ENCODE assay signal across 8 cellular contexts in the genomic region with DNA sequence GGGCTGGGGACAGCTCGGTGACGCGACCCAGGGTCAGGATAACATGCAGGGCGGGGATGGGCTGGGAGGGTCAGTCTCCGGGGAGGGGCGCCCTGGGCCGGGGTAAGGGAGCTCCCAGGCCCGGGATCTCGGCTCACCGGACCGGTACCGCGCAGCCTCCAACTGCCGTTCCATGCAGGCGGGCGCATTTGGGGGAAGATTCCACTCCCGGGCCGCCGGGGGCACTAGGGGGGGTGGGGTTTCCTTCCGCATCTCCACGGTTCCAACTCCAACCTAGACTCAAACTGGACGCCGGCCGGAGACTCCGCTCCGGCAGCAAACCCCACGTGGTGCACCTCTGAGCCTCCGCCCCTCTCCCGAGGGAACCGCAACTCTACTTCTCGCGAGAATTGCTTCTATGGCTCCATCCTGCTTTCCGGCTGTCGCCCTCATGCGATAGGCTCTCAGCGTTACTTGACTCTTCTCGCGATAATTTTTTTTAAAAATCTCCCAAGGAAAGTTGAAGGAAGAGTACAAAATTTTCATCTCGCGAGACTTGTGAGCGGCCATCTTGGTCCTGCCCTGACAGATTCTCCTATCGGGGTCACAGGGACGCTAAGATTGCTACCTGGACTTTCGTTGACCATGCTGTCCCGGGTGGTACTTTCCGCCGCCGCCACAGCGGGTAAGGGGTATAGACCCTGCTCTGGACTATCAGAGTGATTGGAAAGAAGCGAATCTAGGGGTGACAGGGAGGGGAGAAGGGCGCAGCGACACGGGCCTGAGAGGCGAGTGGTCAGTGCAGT. TPM values are rescaled to one million over a fixed set of nuclear protein-coding genes. Genes with fewer than 3 reads are reported as not detected.
A peak's percentile ranks its signal among the peaks of the same experiment; 100 is the strongest.
DNase-seq lines count a peak whose midpoint lies in the region; ATAC-seq and TF ChIP-seq lines count a peak whose summit lies in the region.

A gene with protein sequence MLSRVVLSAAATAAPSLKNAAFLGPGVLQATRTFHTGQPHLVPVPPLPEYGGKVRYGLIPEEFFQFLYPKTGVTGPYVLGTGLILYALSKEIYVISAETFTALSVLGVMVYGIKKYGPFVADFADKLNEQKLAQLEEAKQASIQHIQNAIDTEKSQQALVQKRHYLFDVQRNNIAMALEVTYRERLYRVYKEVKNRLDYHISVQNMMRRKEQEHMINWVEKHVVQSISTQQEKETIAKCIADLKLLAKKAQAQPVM (plus strand): TSS at position 547 of the 785 bp plus-strand sequence. CDS start 78 bp downstream, at position 625.
Gene WDR77, minus strand, starts transcription at position 339 of the 785 bp plus-strand sequence. Its CDS starts 87 bp downstream, at position 252.

- H3K4me3 ChIP-seq in heart left ventricle = peak within 1 kb of the TSS; percentile 58 to 96 (median 85)

- H3K36me3 Mint-ChIP-seq in type B pancreatic cell = peaks cover 16% of the 10 kb centered on the region

- intact Hi-C loops in T-helper 1 cell treated with Interleukin-12 subunit alpha and Interleukin-12 subunit beta and Interleukin-4 antibody, amounts not matched to agents 30 ng/mL and 1 ng/mL, for 36 hours (cut with micrococcal nuclease) = loop anchor here (1.0 to 10.0 kb wide), 15 partner anchors 22 to 1166 kb away; partner anchors contain the start of genes CAPZA1, CEPT1, DDX20 and DENND2D
- intact Hi-C loops in heart left ventricle (cut with DNase I) = loop anchor here in 2 of 10 donors (2.0 to 5.0 kb wide), 2 partner anchors 60 to 307 kb away; partner anchors contain the start of genes CEPT1 (in 1 of the 2) and DRAM2 (in 1 of the 2)

- in situ Hi-C loops in GM13976 (cut with MboI; ENCODE audit: low sequenced_read_pairs, unreplicated experiment) = no loop called here

- ATAC-seq in HG02870 (IDR thresholded peaks at IDR 0.05; ENCODE audit: unreplicated experiment) (peak; percentile 97), heart left ventricle (peak; percentile 93 to 96 (median 94))

- DNase-seq in GM13976 (ENCODE audit: low spot score) (peak; percentile 98), NCI-H146 treated with DMSO at 0.1 percent for 48 hours (lab: John Stamatoyannopoulos, UW; ENCODE audit: unreplicated experiment) (peak; percentile 98), amniotic epithelial cell (ENCODE audit: low read depth) (peak; percentile 99), heart left ventricle (peak; percentile 93 to 97 (median 96)), pons (ENCODE audit: low spot score) (peak; percentile 99), type B pancreatic cell (ENCODE audit: extremely low spot score, unreplicated experiment) (peak; percentile 92)

- H3K27ac Mint-ChIP-seq in type B pancreatic cell = peak within 1 kb of the TSS; percentile 99

- H3K27me3 ChIP-seq in heart left ventricle = no peaks in the 10 kb centered on the region

- peaks cover 2 to 61% (median 54%) of the 10 kb centered on the region in 9 donors for H3K36me3 ChIP-seq in heart left ventricle

- no peaks in the 10 kb centered on the region for H3K27me3 Mint-ChIP-seq in type B pancreatic cell

- H3K9me3 ChIP-seq in heart left ventricle = no peaks in the 10 kb centered on the region

- peaks cover 38% of the 10 kb centered on the region for H3K4me1 Mint-ChIP-seq in type B pancreatic cell (ENCODE audit: unreplicated experiment)

- no peak for TF ChIP-seq POLR2A in heart left ventricle (IDR thresholded peaks at IDR 0.05)

- TF ChIP-seq CTCF in GM13976 (IDR thresholded peaks at IDR 0.05; ENCODE audit: borderline replicate concordance, control extremely low read depth, extremely low read depth, insufficient read depth, missing control alignments) = no peak
- peak in 1 of 12 donors; percentile 21 for TF ChIP-seq CTCF in heart left ventricle (IDR thresholded peaks at IDR 0.05)
- peak; percentile 12 for TF ChIP-seq CTCF in type B pancreatic cell (conservative IDR thresholded peaks at IDR 0.05)

- peak within 1 kb of the TSS; percentile 76 to 96 (median 90) for H3K27ac ChIP-seq in heart left ventricle

- 0 to 2% (median 1%) methylated on average over 34 to 54 of the region's 54 CpGs for WGBS in heart left ventricle, 4 donors

- peak within 1 kb of the TSS; percentile 100 for H3K4me3 Mint-ChIP-seq in type B pancreatic cell

- H3K9me3 Mint-ChIP-seq in type B pancreatic cell = no peaks in the 10 kb centered on the region

- H3K4me1 ChIP-seq in heart left ventricle = peaks cover 5 to 65% (median 46%) of the 10 kb centered on the region in 12 donors

RNA-seq across cellular contexts. Expression of the first gene that starts in this region (rescaled TPM):
- total RNA-seq in T-helper 1 cell treated with Interleukin-12 subunit alpha and Interleukin-12 subunit beta and Interleukin-4 antibody, amounts not matched to agents 30 ng/mL and 1 ng/mL, for 36 hours = 260 and 275 TPM in 2 replicates
- total RNA-seq in heart left ventricle = 100 to 1,000 TPM; 394 to 878 (median 625) TPM
- polyA plus RNA-seq in heart left ventricle = 100 to 1,000 TPM; 563 to 710 TPM
- 242 and 272 TPM in 2 replicates for total RNA-seq in type B pancreatic cell (ENCODE audit: low replicate concordance)

RNA-seq across cellular contexts. Expression of gene WDR77, which starts in this region (rescaled TPM):
- total RNA-seq in T-helper 1 cell treated with Interleukin-12 subunit alpha and Interleukin-12 subunit beta and Interleukin-4 antibody, amounts not matched to agents 30 ng/mL and 1 ng/mL, for 36 hours = 35.4 and 40.2 TPM in 2 replicates
- total RNA-seq in heart left ventricle (10 to 100 TPM; 30.5 to 48.4 (median 34.0) TPM), type B pancreatic cell (ENCODE audit: low replicate concordance) (33.0 and 42.8 TPM in 2 replicates)
- 10 to 100 TPM; 25.6 to 64.3 TPM for polyA plus RNA-seq in heart left ventricle

Comparison
In these comparisons a context has a peak if more than half of its experiments do, and no peak if none do; other contexts are left out.
1. Peak in every context shown above with its lines: DNase-seq, ATAC-seq, H3K4me3 ChIP-seq and H3K27ac ChIP-seq.